Comparison of ENCODE assay signal across 19 cellular contexts in the genomic region with DNA sequence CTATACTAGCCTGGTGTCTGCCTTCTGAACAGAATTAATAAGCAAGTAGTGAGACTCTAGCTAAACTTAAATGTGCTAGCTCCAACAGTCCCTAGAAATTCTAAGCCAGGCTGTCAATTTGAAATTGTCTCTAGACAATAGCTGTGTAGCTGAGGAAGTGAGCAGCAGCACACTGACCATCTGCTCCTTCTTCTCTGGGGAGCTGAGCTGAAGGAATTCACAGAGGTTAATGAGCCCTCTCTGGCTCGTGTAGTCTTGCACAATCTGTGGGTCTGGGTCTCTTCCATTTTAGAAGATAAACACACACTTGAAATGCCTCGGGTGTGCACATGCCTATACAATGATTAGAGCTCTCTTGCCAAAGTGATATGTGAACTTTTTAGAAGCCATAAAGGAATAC.
DNase-seq lines count a peak whose midpoint lies in the region; ATAC-seq and TF ChIP-seq lines count a peak whose summit lies in the region.
"Had no signal": no experiment of that assay in that cellular context is flagged by ENCODE, and none has a peak within 500 bp of the region (broad histone marks: within the 10 kb centered on the region; RNA-seq: fewer than 3 reads in every experiment).

No MANE protein-coding gene starts in this region.

- no peaks in the 10 kb centered on the region for H3K27me3 ChIP-seq in cardiac muscle cell
- no peaks in the 10 kb centered on the region for H3K27me3 ChIP-seq in right cardiac atrium (ENCODE audit: control insufficient read depth, insufficient read depth)
- H3K27me3 ChIP-seq in adipocyte (replicated peaks; ENCODE audit: control insufficient read depth, insufficient read depth, low read length) = no peaks in the 10 kb centered on the region
- no peaks in the 10 kb centered on the region for H3K27me3 ChIP-seq in stomach

- no peak for TF ChIP-seq EP300 in stomach (IDR thresholded peaks at IDR 0.05)

- no peaks in the 10 kb centered on the region for H3K9me3 ChIP-seq in cardiac muscle cell (ENCODE audit: low read depth)
- H3K9me3 ChIP-seq in right cardiac atrium (ENCODE audit: control insufficient read depth, low read length) = no peaks in the 10 kb centered on the region
- H3K9me3 ChIP-seq in adipocyte (ENCODE audit: control insufficient read depth, low read length) = no peaks in the 10 kb centered on the region
- H3K9me3 ChIP-seq in stomach = peaks cover 0 to 8% (median 6%) of the 10 kb centered on the region in 4 donors

- 7% methylated on average over 2 of the region's 2 CpGs for WGBS in right cardiac atrium
- 11 to 28% (median 21%) methylated on average over 2 of the region's 2 CpGs for WGBS in stomach, 5 donors

- TF ChIP-seq CTCF in cardiac muscle cell (IDR thresholded peaks at IDR 0.05; ENCODE audit: low read depth, low read length) = no peak
- TF ChIP-seq CTCF in stomach (IDR thresholded peaks at IDR 0.05) = no peak

- CTCF ChIA-PET in activated naive CD4-positive, alpha-beta T cell treated with anti-CD3 and anti-CD28 coated beads for 36 hours (lab: Charles Lee) = no interaction called here

- H3K9me3 Mint-ChIP-seq in activated naive CD4-positive, alpha-beta T cell treated with anti-CD3 and anti-CD28 coated beads for 36 hours = peaks cover 10% of the 10 kb centered on the region
- H3K9me3 Mint-ChIP-seq: activated naive CD8-positive, alpha-beta T cell treated with anti-CD3 and anti-CD28 coated beads, Interleukin-2, amount 50 U/mL, for 24 hours; stimulated activated naive CD8-positive, alpha-beta T cell treated with anti-CD3 and anti-CD28 coated beads, Interleukin-15, Interleukin-2, amounts not matched to agents 100 ng/mL and 50 ng/mL, for 24 hours had no signal

- TF ChIP-seq POLR2A in stomach (IDR thresholded peaks at IDR 0.05) = no peak

- no peak overlapping the region for H3K9ac ChIP-seq in adipocyte (ENCODE audit: low read length)

- no peak for ATAC-seq in right cardiac atrium
- no peak for ATAC-seq in GM21619 (IDR thresholded peaks at IDR 0.05; ENCODE audit: unreplicated experiment)
- ATAC-seq in HG03095 (IDR thresholded peaks at IDR 0.05; ENCODE audit: unreplicated experiment) = no peak
- ATAC-seq: activated naive CD8-positive, alpha-beta T cell treated with anti-CD3 and anti-CD28 coated beads, Interleukin-2, amount 50 U/mL, for 24 hours had no signal

- H3K27ac ChIP-seq in cardiac muscle cell (no peak overlapping the region), right cardiac atrium (ENCODE audit: low read length) (no peak overlapping the region), stomach (peak overlapping the region in 3 of 5 donors; percentile 10 to 54 (median 46))
- H3K27ac ChIP-seq: RWPE1 had no signal

- H3K27ac Mint-ChIP-seq in activated naive CD4-positive, alpha-beta T cell treated with anti-CD3 and anti-CD28 coated beads for 36 hours = no peak overlapping the region
- H3K27ac Mint-ChIP-seq: activated naive CD8-positive, alpha-beta T cell treated with anti-CD3 and anti-CD28 coated beads, Interleukin-2, amount 50 U/mL, for 24 hours; stimulated activated naive CD8-positive, alpha-beta T cell treated with anti-CD3 and anti-CD28 coated beads, Interleukin-15, Interleukin-2, amounts not matched to agents 100 ng/mL and 50 ng/mL, for 24 hours had no signal

- H3K4me3 Mint-ChIP-seq in activated naive CD4-positive, alpha-beta T cell treated with anti-CD3 and anti-CD28 coated beads for 36 hours = no peak overlapping the region
- H3K4me3 Mint-ChIP-seq: activated naive CD8-positive, alpha-beta T cell treated with anti-CD3 and anti-CD28 coated beads, Interleukin-2, amount 50 U/mL, for 24 hours; stimulated activated naive CD8-positive, alpha-beta T cell treated with anti-CD3 and anti-CD28 coated beads, Interleukin-15, Interleukin-2, amounts not matched to agents 100 ng/mL and 50 ng/mL, for 24 hours had no signal

- H3K4me3 ChIP-seq in cardiac muscle cell (no peak overlapping the region), right cardiac atrium (ENCODE audit: low read length) (no peak overlapping the region), adipocyte (ENCODE audit: low read length) (no peak overlapping the region), stomach (no peak overlapping the region)

- H3K36me3 ChIP-seq in cardiac muscle cell (no peaks in the 10 kb centered on the region), adipocyte (ENCODE audit: control insufficient read depth, insufficient read depth, low read length, severe bottlenecking) (no peaks in the 10 kb centered on the region), stomach (no peaks in the 10 kb centered on the region)

- peaks cover 2% of the 10 kb centered on the region for H3K27me3 Mint-ChIP-seq in activated naive CD4-positive, alpha-beta T cell treated with anti-CD3 and anti-CD28 coated beads for 36 hours (ENCODE audit: low read depth)
- H3K27me3 Mint-ChIP-seq: activated naive CD8-positive, alpha-beta T cell treated with anti-CD3 and anti-CD28 coated beads, Interleukin-2, amount 50 U/mL, for 24 hours had no signal

- H3K4me1 Mint-ChIP-seq in activated naive CD4-positive, alpha-beta T cell treated with anti-CD3 and anti-CD28 coated beads for 36 hours (ENCODE audit: low read depth) = peaks cover 2% of the 10 kb centered on the region
- H3K4me1 Mint-ChIP-seq: activated naive CD8-positive, alpha-beta T cell treated with anti-CD3 and anti-CD28 coated beads, Interleukin-2, amount 50 U/mL, for 24 hours had no signal

- peak; percentile 18 to 93 for DNase-seq in cardiac muscle cell (ENCODE audit: low read depth in 1 of 2, low spot score in 1 of 2)
- no peak for DNase-seq in right cardiac atrium
- peak; percentile 87 for DNase-seq in adipocyte (ENCODE audit: low read depth)
- DNase-seq in iris pigment epithelial cell (ENCODE audit: low read depth) = peak; percentile 90
- DNase-seq in stomach = no peak
- DNase-seq in activated naive CD4-positive, alpha-beta T cell treated with anti-CD3 and anti-CD28 coated beads for 36 hours = no peak
- DNase-seq: ACHN; activated naive CD8-positive, alpha-beta T cell treated with anti-CD3 and anti-CD28 coated beads, Interleukin-2, amount 50 U/mL, for 24 hours; activated T-cell treated with anti-CD3 and anti-CD28 coated beads for 4 hours; COR-L47; cortex of kidney; erythroblast; NCI-H1092 treated with DMSO at 0.1 percent for 48 hours; NCI-H748 treated with DMSO at 0.1 percent for 48 hours; T-helper 1 cell had no signal

- no peaks in the 10 kb centered on the region for H3K4me1 ChIP-seq in cardiac muscle cell (ENCODE audit: low read depth)
- H3K4me1 ChIP-seq in right cardiac atrium (ENCODE audit: control insufficient read depth, insufficient read depth, low read length) = no peaks in the 10 kb centered on the region
- peaks cover 17% of the 10 kb centered on the region for H3K4me1 ChIP-seq in adipocyte (ENCODE audit: control insufficient read depth, insufficient read depth, low read length)
- H3K4me1 ChIP-seq in stomach = peaks cover 0 to 29% (median 14%) of the 10 kb centered on the region in 4 donors

- no peaks in the 10 kb centered on the region for H3K36me3 Mint-ChIP-seq in activated naive CD4-positive, alpha-beta T cell treated with anti-CD3 and anti-CD28 coated beads for 36 hours (ENCODE audit: low read depth)

- intact Hi-C loops in right cardiac atrium (cut with DNase I) = loop anchor here in 1 of 4 donors (10.0 kb wide), 1 partner anchor 196 kb away; no protein-coding TSS in a partner anchor
- intact Hi-C loops in stomach (cut with DNase I; ENCODE audit: low total_unique reads) = no loop called here
- intact Hi-C loops in activated naive CD4-positive, alpha-beta T cell treated with anti-CD3 and anti-CD28 coated beads for 36 hours (cut with micrococcal nuclease) = no loop called here

Comparison
In these comparisons a context has a peak if more than half of its experiments do, and no peak if none do; other contexts are left out.
1. DNase-seq: peak in cardiac muscle cell (2 of 2), adipocyte (single experiment) and iris pigment epithelial cell (single experiment); none in right cardiac atrium (0 of 3), stomach (single experiment) and activated naive CD4-positive, alpha-beta T cell treated with anti-CD3 and anti-CD28 coated beads for 36 hours (single experiment).
2. H3K27ac ChIP-seq: peak in stomach (3 of 5); none in cardiac muscle cell (single experiment) and right cardiac atrium (single experiment).